ENCODE assay signal across 27 cellular contexts in the genomic region with DNA sequence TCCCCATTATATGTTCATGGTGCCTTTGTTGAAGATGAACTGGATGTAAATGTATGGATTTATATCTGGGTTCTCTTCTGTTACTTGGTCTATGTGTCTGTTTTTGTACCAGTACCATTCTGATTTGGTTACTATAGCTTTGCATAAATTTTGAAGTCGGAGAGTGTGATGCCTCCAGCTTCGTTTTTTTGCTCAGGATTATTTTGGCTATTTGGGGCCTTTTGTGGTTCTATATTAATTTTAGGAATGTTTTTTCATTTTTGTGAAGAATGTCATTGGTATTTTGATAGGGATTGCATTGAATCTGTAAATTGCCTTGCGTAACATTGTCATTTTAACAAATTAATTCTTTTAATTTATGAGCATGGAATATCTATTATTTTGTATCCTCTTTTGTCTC. TPM values are rescaled to one million over a fixed set of nuclear protein-coding genes. Genes with fewer than 3 reads are reported as not detected.
"Had no signal": no experiment of that assay in that cellular context is flagged by ENCODE, and none has a peak within 500 bp of the region (broad histone marks: within the 10 kb centered on the region; RNA-seq: fewer than 3 reads in every experiment).

No MANE protein-coding gene starts in this region.

- H3K4me3 Mint-ChIP-seq: activated CD4-positive, alpha-beta T cell treated with anti-CD3 and anti-CD28 coated beads, Interleukin-2, amount 10 ng/mL, durations not matched to agents 7 days and 5 days; activated CD8-positive, alpha-beta memory T cell treated with anti-CD3 and anti-CD28 coated beads, Interleukin-2, amount 10 ng/mL, durations not matched to agents 7 days and 5 days; activated CD8-positive, alpha-beta T cell treated with anti-CD3 and anti-CD28 coated beads for 36 hours; activated naive CD8-positive, alpha-beta T cell treated with anti-CD3 and anti-CD28 coated beads, Interleukin-2, amount 50 U/mL, for 24 hours; brain; effector memory CD8-positive, alpha-beta T cell; memory B cell; nephron progenitor cell; T-cell; T-helper 2 cell treated with Interferon-gamma antibody and Interleukin-4, amounts not matched to agents 5 μg/mL and 100 μg/mL, for 36 hours had no signal

- DNase-seq: activated CD4-positive, alpha-beta T cell treated with anti-CD3 and anti-CD28 coated beads, Interleukin-2, amount 10 ng/mL, durations not matched to agents 7 days and 5 days; activated CD8-positive, alpha-beta memory T cell treated with anti-CD3 and anti-CD28 coated beads, Interleukin-2, amount 10 ng/mL, durations not matched to agents 7 days and 5 days; activated CD8-positive, alpha-beta T cell treated with anti-CD3 and anti-CD28 coated beads for 36 hours; activated effector memory CD4-positive, alpha-beta T cell treated with anti-CD3 and anti-CD28 coated beads, Interleukin-2, amount 50 U/mL, for 16 hours; activated naive CD4-positive, alpha-beta T cell treated with anti-CD3 and anti-CD28 coated beads, Interleukin-2, amount 50 U/mL, for 16 hours; activated naive CD8-positive, alpha-beta T cell treated with anti-CD3 and anti-CD28 coated beads, Interleukin-2, amount 50 U/mL, for 24 hours; activated T-cell treated with anti-CD3 and anti-CD28 coated beads for 4 hours; anterior cingulate cortex; central memory CD4-positive, alpha-beta T cell; colonic mucosa; dorsolateral prefrontal cortex; effector memory CD8-positive, alpha-beta T cell; heart left ventricle; left colon; nephron progenitor cell; right lobe of liver; stimulated activated CD4-positive, alpha-beta T cell treated with anti-CD3 and anti-CD28 coated beads, Interleukin-4, amount 100 ng/mL, for 24 hours; stimulated activated naive CD8-positive, alpha-beta T cell treated with anti-CD3 and anti-CD28 coated beads, Interleukin-15, Interleukin-2, amounts not matched to agents 100 U/mL and 50 U/mL, for 24 hours; T-cell; upper lobe of right lung had no signal

- H3K9me3 ChIP-seq: colonic mucosa, right lobe of liver, upper lobe of right lung had no signal

- H3K36me3 Mint-ChIP-seq: activated CD8-positive, alpha-beta memory T cell treated with anti-CD3 and anti-CD28 coated beads, Interleukin-2, amount 10 ng/mL, durations not matched to agents 7 days and 5 days; T-cell had no signal

- H3K4me1 ChIP-seq: colonic mucosa, right lobe of liver, upper lobe of right lung had no signal

- H3K4me3 ChIP-seq: colonic mucosa, dorsolateral prefrontal cortex, heart left ventricle, right lobe of liver, upper lobe of right lung had no signal

- H3K27me3 ChIP-seq: colonic mucosa, dorsolateral prefrontal cortex, heart left ventricle, right lobe of liver, upper lobe of right lung had no signal

- H3K27ac ChIP-seq: colonic mucosa, dorsolateral prefrontal cortex, heart left ventricle, right lobe of liver, upper lobe of right lung, VCaP had no signal

- H3K27ac Mint-ChIP-seq: activated CD4-positive, alpha-beta T cell treated with anti-CD3 and anti-CD28 coated beads, Interleukin-2, amount 10 ng/mL, durations not matched to agents 7 days and 5 days; activated CD8-positive, alpha-beta memory T cell treated with anti-CD3 and anti-CD28 coated beads, Interleukin-2, amount 10 ng/mL, durations not matched to agents 7 days and 5 days; activated CD8-positive, alpha-beta T cell treated with anti-CD3 and anti-CD28 coated beads for 36 hours; activated naive CD8-positive, alpha-beta T cell treated with anti-CD3 and anti-CD28 coated beads, Interleukin-2, amount 50 U/mL, for 24 hours; brain; effector memory CD8-positive, alpha-beta T cell; memory B cell; nephron progenitor cell; T-cell; T-helper 2 cell treated with Interferon-gamma antibody and Interleukin-4, amounts not matched to agents 5 μg/mL and 100 μg/mL, for 36 hours had no signal

- H3K4me1 Mint-ChIP-seq: activated CD4-positive, alpha-beta T cell treated with anti-CD3 and anti-CD28 coated beads, Interleukin-2, amount 10 ng/mL, durations not matched to agents 7 days and 5 days; activated CD8-positive, alpha-beta memory T cell treated with anti-CD3 and anti-CD28 coated beads, Interleukin-2, amount 10 ng/mL, durations not matched to agents 7 days and 5 days; activated naive CD8-positive, alpha-beta T cell treated with anti-CD3 and anti-CD28 coated beads, Interleukin-2, amount 50 U/mL, for 24 hours; memory B cell; T-cell had no signal

- ATAC-seq: activated CD4-positive, CD25-positive, alpha-beta regulatory T cell treated with anti-CD3 and anti-CD28 coated beads, Interleukin-2, amount 50 U/mL, for 24 hours; activated CD8-positive, alpha-beta memory T cell treated with anti-CD3 and anti-CD28 coated beads, Interleukin-2, amount 10 ng/mL, durations not matched to agents 7 days and 5 days; activated CD8-positive, alpha-beta T cell treated with anti-CD3 and anti-CD28 coated beads for 36 hours; activated naive CD8-positive, alpha-beta T cell treated with anti-CD3 and anti-CD28 coated beads, Interleukin-2, amount 50 U/mL, for 24 hours; effector memory CD8-positive, alpha-beta T cell; esophagus mucosa; heart left ventricle; left colon; right lobe of liver; stimulated activated naive CD8-positive, alpha-beta T cell treated with anti-CD3 and anti-CD28 coated beads, Interleukin-15, Interleukin-2, amounts not matched to agents 100 U/mL and 50 U/mL, for 24 hours; T-cell; upper lobe of right lung had no signal

- H3K36me3 ChIP-seq: colonic mucosa, heart left ventricle, right lobe of liver, upper lobe of right lung had no signal

RNA-seq across cellular contexts. Expression of gene ZNF366, which starts 36.6 kb away (rescaled TPM):
- total RNA-seq: activated CD4-positive, alpha-beta T cell treated with anti-CD3 and anti-CD28 coated beads, Interleukin-2, amount 10 ng/mL, durations not matched to agents 7 days and 5 days; activated CD8-positive, alpha-beta memory T cell treated with anti-CD3 and anti-CD28 coated beads, Interleukin-2, amount 10 ng/mL, durations not matched to agents 7 days and 5 days; activated CD8-positive, alpha-beta T cell treated with anti-CD3 and anti-CD28 coated beads for 36 hours had no signal
- polyA plus RNA-seq: keratinocyte had no signal
